ENCODE assay signal across 1 cellular context in genomic region chr1:162380061-162380846, GRCh38.
TF ChIP-seq lines count a peak whose summit lies in the region.

No MANE protein-coding gene starts in this region.

TF ChIP-seq in K562, 482 proteins besides CTCF, POLR2A, EP300 and RAD21 (continued from another document and continues in another):
- TF ChIP-seq UBTF (IDR thresholded peaks at IDR 0.05; ENCODE audit: borderline replicate concordance in 1 of 2, low read depth in 2 of 2, low read length in 2 of 2) (peak in 1 of 2 experiments; percentile 52; a peak in 1 of 4 replicates), E4F1 (CRISPR knock-in tag; IDR thresholded peaks at IDR 0.05; ENCODE audit: borderline replicate concordance) (no peak), GATAD2A (IDR thresholded peaks at IDR 0.05) (0 out of 2 replicates have a peak, but pooled peaks have one; percentile 47), NFE2 (IDR thresholded peaks at IDR 0.05; ENCODE audit: low read depth) (peak; percentile 89), HNRNPUL1 (IDR thresholded peaks at IDR 0.05; ENCODE audit: low read length) (no peak), ZBTB40 (IDR thresholded peaks at IDR 0.05) (no peak), ZBTB40 (CRISPR knock-in tag; IDR thresholded peaks at IDR 0.05) (no peak), SMARCA4 (IDR thresholded peaks at IDR 0.05) (peak; percentile 51; the same call in 1 of the 2 replicates), MEF2A (IDR thresholded peaks at IDR 0.05; ENCODE audit: control insufficient read depth, low read depth, low read length) (no peak), PML (IDR thresholded peaks at IDR 0.05; ENCODE audit: low read length) (no peak), MTA2 (IDR thresholded peaks at IDR 0.05; ENCODE audit: low read depth) (no peak), DPF2 (IDR thresholded peaks at IDR 0.05) (peak; percentile 68), CBFA2T3 (IDR thresholded peaks at IDR 0.05) (peak; percentile 69; the same call in 1 of the 2 replicates), TFE3 (CRISPR knock-in tag; IDR thresholded peaks at IDR 0.05) (no peak), ZNF253 (CRISPR knock-in tag; conservative IDR thresholded peaks at IDR 0.05) (no peak), MAFK (IDR thresholded peaks at IDR 0.05; ENCODE audit: low read length) (peak; percentile 72), SMAD4 (CRISPR knock-in tag; conservative IDR thresholded peaks at IDR 0.05) (peak; percentile 86), GTF2A2 (tag; IDR thresholded peaks at IDR 0.05) (no peak), CBFA2T2 (conservative IDR thresholded peaks at IDR 0.05) (peak; percentile 30; the same call in 1 of the 2 replicates), CXXC5 (CRISPR knock-in tag; IDR thresholded peaks at IDR 0.05) (0 out of 2 replicates have a peak, but pooled peaks have one; percentile 29), NFIC (IDR thresholded peaks at IDR 0.05) (peak; percentile 39), SP2 (IDR thresholded peaks at IDR 0.05; ENCODE audit: extremely low read depth, low read depth, low read length, poor library complexity, severe bottlenecking) (no peak), TCF3 (CRISPR knock-in tag; IDR thresholded peaks at IDR 0.05) (peak; percentile 57), TBL1XR1 (IDR thresholded peaks at IDR 0.05; ENCODE audit: low read length in 2 of 2) (peak in 1 of 2 experiments; percentile 56; a peak in 2 of 4 replicates), ZBTB5 (IDR thresholded peaks at IDR 0.05) (0 out of 2 replicates have a peak, but pooled peaks have one; percentile 14), ZNF592 (IDR thresholded peaks at IDR 0.05) (peak; percentile 81), ARID1B (IDR thresholded peaks at IDR 0.05) (peak; percentile 61), L3MBTL2 (IDR thresholded peaks at IDR 0.05) (peak; percentile 56; the same call in 1 of the 2 replicates), HMGXB4 (CRISPR knock-in tag; IDR thresholded peaks at IDR 0.05) (no peak), ELF2 (CRISPR knock-in tag; IDR thresholded peaks at IDR 0.05) (no peak), GATA2 (CRISPR knock-in tag; IDR thresholded peaks at IDR 0.05) (peak; percentile 65), KDM2B (CRISPR knock-in tag; IDR thresholded peaks at IDR 0.05) (no peak), JUND (IDR thresholded peaks at IDR 0.05; ENCODE audit: borderline replicate concordance, low read depth, low read length) (peak; percentile 56; the same call in 1 of the 2 replicates), JUND (tag; IDR thresholded peaks at IDR 0.05; ENCODE audit: borderline replicate concordance, low read depth, low read length) (peak; percentile 37; the same call in 1 of the 3 replicates)
